1 cellular context compared by ENCODE assay signal in genomic region chr19:4583961-4584669, GRCh38.
TF ChIP-seq lines count a peak whose summit lies in the region.

No MANE protein-coding gene starts in this region.

TF ChIP-seq in endothelial cell of umbilical vein, 7 proteins besides CTCF, POLR2A, EP300 and RAD21:
- no peak for TF ChIP-seq EZH2 (IDR thresholded peaks at IDR 0.05; ENCODE audit: borderline replicate concordance, low read depth, low read length, severe bottlenecking)
- no peak for TF ChIP-seq POLR2AphosphoS5 (IDR thresholded peaks at IDR 0.05; ENCODE audit: insufficient read depth, low read depth, low read length)
- TF ChIP-seq JUN (IDR thresholded peaks at IDR 0.05; ENCODE audit: borderline replicate concordance, insufficient read depth, insufficient read length, low read depth) = no peak
- TF ChIP-seq GATA2 (IDR thresholded peaks at IDR 0.05; ENCODE audit: insufficient read depth, insufficient read length, low read depth, low read length) = no peak
- TF ChIP-seq MYC (IDR thresholded peaks at IDR 0.05; ENCODE audit: low read depth, low read length) = no peak
- TF ChIP-seq MAX (IDR thresholded peaks at IDR 0.05; ENCODE audit: insufficient read depth, insufficient read length) = no peak
- TF ChIP-seq FOS (IDR thresholded peaks at IDR 0.05; ENCODE audit: borderline replicate concordance, insufficient read depth, low read length) = no peak
